In the genomic region with DNA sequence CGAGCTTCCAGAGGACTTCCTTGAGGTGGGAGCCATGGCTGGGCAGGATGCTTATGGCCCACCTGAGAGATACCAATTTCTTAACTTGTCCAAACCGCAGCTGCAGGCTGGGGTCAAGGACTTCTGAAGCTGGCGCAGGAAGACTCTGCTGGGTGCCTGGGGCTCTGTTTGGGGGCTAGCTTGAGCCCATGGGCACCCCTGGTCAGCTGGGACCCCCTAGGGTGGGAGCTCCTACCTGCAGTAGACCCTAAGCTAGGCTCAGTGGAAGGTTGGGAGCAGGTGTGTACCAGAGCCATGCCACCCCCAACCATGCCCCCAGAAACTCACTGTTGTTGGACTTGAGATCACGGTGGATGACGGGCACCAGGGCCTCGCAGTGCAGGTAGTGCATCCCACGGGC, we compare ENCODE assay signal across 8 cellular contexts. TPM values are rescaled to one million over a fixed set of nuclear protein-coding genes. Genes with fewer than 3 reads are reported as not detected.
DNase-seq lines count a peak whose midpoint lies in the region; ATAC-seq and TF ChIP-seq lines count a peak whose summit lies in the region.

No MANE protein-coding gene starts in this region.

- H3K4me1 ChIP-seq in liver (ENCODE audit: control insufficient read depth in 4 of 4, insufficient read depth in 4 of 4, low read length in 3 of 4) = peaks cover 15 to 62% (median 47%) of the 10 kb centered on the region in 4 donors
- H3K4me1 ChIP-seq in suprapubic skin = peaks cover 67% of the 10 kb centered on the region
- no peaks in the 10 kb centered on the region for H3K4me1 ChIP-seq in BE2C

- peak overlapping the region; percentile 60 to 96 for H3K27ac ChIP-seq in liver (ENCODE audit: low read depth in 1 of 2, low read length in 2 of 2)
- peak overlapping the region; percentile 89 for H3K27ac ChIP-seq in suprapubic skin

- TF ChIP-seq RAD21 in liver (IDR thresholded peaks at IDR 0.05) = no peak

- no peaks in the 10 kb centered on the region for H3K9me3 ChIP-seq in liver (ENCODE audit: control insufficient read depth in 4 of 4, low read length in 3 of 4)
- no peaks in the 10 kb centered on the region for H3K9me3 ChIP-seq in suprapubic skin
- H3K9me3 ChIP-seq in BE2C = no peaks in the 10 kb centered on the region

- POLR2A ChIA-PET in activated naive CD8-positive, alpha-beta T cell treated with anti-CD3 and anti-CD28 coated beads, Interleukin-2, amount 10 ng/mL, durations not matched to agents 7 days and 5 days (lab: Charles Lee) = interaction anchor here (0.5 to 2.8 kb wide), 10 partner anchors 9 to 247 kb away, joined by 3 to 13 read pairs (median 4); partner anchors contain the start of genes RELA and ZNRD2

- 50% methylated on average over 7 of the region's 7 CpGs for whole genome bisulfite sequencing in liver
- 70% methylated on average over 7 of the region's 7 CpGs for WGBS in suprapubic skin

- TF ChIP-seq EP300 in suprapubic skin (IDR thresholded peaks at IDR 0.05) = no peak

- DNase-seq in T-helper 1 cell (no peak), suprapubic skin (ENCODE audit: low spot score in 2 of 2) (no peak), BE2C (no peak), cerebellar cortex (ENCODE audit: low spot score) (no peak)
- DNase-seq in activated naive CD8-positive, alpha-beta T cell treated with anti-CD3 and anti-CD28 coated beads, Interleukin-2, amount 10 ng/mL, durations not matched to agents 7 days and 5 days = no peak
- no peak for DNase-seq in stimulated activated CD4-positive, alpha-beta T cell treated with anti-CD3 and anti-CD28 coated beads, Interleukin-2, amount 100 ng/mL, for 24 hours

- H3K4me3 Mint-ChIP-seq in T-helper 1 cell treated with Interleukin-12 subunit alpha and Interleukin-12 subunit beta and Interleukin-4 antibody, amounts not matched to agents 30 μg/mL and 1 μg/mL, for 36 hours = peak overlapping the region; percentile 89
- H3K4me3 Mint-ChIP-seq in activated naive CD8-positive, alpha-beta T cell treated with anti-CD3 and anti-CD28 coated beads, Interleukin-2, amount 10 ng/mL, durations not matched to agents 7 days and 5 days = peak overlapping the region; percentile 96

- H3K27ac Mint-ChIP-seq in T-helper 1 cell treated with Interleukin-12 subunit alpha and Interleukin-12 subunit beta and Interleukin-4 antibody, amounts not matched to agents 30 μg/mL and 1 μg/mL, for 36 hours = peak overlapping the region; percentile 70
- peak overlapping the region; percentile 90 for H3K27ac Mint-ChIP-seq in activated naive CD8-positive, alpha-beta T cell treated with anti-CD3 and anti-CD28 coated beads, Interleukin-2, amount 10 ng/mL, durations not matched to agents 7 days and 5 days

- H3K4me3 ChIP-seq in liver (ENCODE audit: low read depth in 1 of 3, low read length in 3 of 3) = peak overlapping the region; percentile 80 to 90 (median 83)
- peak overlapping the region; percentile 83 for H3K4me3 ChIP-seq in suprapubic skin
- no peak overlapping the region for H3K4me3 ChIP-seq in BE2C (ENCODE audit: low read depth, low read length)

- ATAC-seq in activated naive CD8-positive, alpha-beta T cell treated with anti-CD3 and anti-CD28 coated beads, Interleukin-2, amount 10 ng/mL, durations not matched to agents 7 days and 5 days (ENCODE audit: low read depth) = no peak

- no peaks in the 10 kb centered on the region for H3K27me3 ChIP-seq in liver (ENCODE audit: control insufficient read depth in 4 of 4, insufficient read depth in 4 of 4, low read length in 3 of 4)
- H3K27me3 ChIP-seq in suprapubic skin = no peaks in the 10 kb centered on the region
- no peaks in the 10 kb centered on the region for H3K27me3 ChIP-seq in BE2C

- no peaks in the 10 kb centered on the region for H3K9me3 Mint-ChIP-seq in T-helper 1 cell treated with Interleukin-12 subunit alpha and Interleukin-12 subunit beta and Interleukin-4 antibody, amounts not matched to agents 30 μg/mL and 1 μg/mL, for 36 hours
- no peaks in the 10 kb centered on the region for H3K9me3 Mint-ChIP-seq in activated naive CD8-positive, alpha-beta T cell treated with anti-CD3 and anti-CD28 coated beads, Interleukin-2, amount 10 ng/mL, durations not matched to agents 7 days and 5 days

- H3K36me3 Mint-ChIP-seq in T-helper 1 cell treated with Interleukin-12 subunit alpha and Interleukin-12 subunit beta and Interleukin-4 antibody, amounts not matched to agents 30 μg/mL and 1 μg/mL, for 36 hours (ENCODE audit: low read depth) = peaks cover 25% of the 10 kb centered on the region
- H3K36me3 Mint-ChIP-seq in activated naive CD8-positive, alpha-beta T cell treated with anti-CD3 and anti-CD28 coated beads, Interleukin-2, amount 10 ng/mL, durations not matched to agents 7 days and 5 days = peaks cover 11% of the 10 kb centered on the region

- TF ChIP-seq CTCF in liver (IDR thresholded peaks at IDR 0.05; ENCODE audit: low read depth, low read length, missing input control) (no peak), suprapubic skin (IDR thresholded peaks at IDR 0.05) (no peak), BE2C (IDR thresholded peaks at IDR 0.05; ENCODE audit: low read depth, low read length) (no peak)

- H3K27me3 Mint-ChIP-seq in T-helper 1 cell treated with Interleukin-12 subunit alpha and Interleukin-12 subunit beta and Interleukin-4 antibody, amounts not matched to agents 30 μg/mL and 1 μg/mL, for 36 hours (ENCODE audit: low read depth) = peaks cover 3% of the 10 kb centered on the region
- H3K27me3 Mint-ChIP-seq in activated naive CD8-positive, alpha-beta T cell treated with anti-CD3 and anti-CD28 coated beads, Interleukin-2, amount 10 ng/mL, durations not matched to agents 7 days and 5 days = no peaks in the 10 kb centered on the region

- no peak for TF ChIP-seq POLR2A in suprapubic skin (IDR thresholded peaks at IDR 0.05)

- peaks cover 0 to 16% (median 2%) of the 10 kb centered on the region in 4 donors for H3K36me3 ChIP-seq in liver (ENCODE audit: control insufficient read depth in 4 of 4, insufficient read depth in 3 of 4, low read depth in 1 of 4, low read length in 3 of 4)
- H3K36me3 ChIP-seq in suprapubic skin = peaks cover 23% of the 10 kb centered on the region
- H3K36me3 ChIP-seq in BE2C = no peaks in the 10 kb centered on the region

- H3K4me1 Mint-ChIP-seq in T-helper 1 cell treated with Interleukin-12 subunit alpha and Interleukin-12 subunit beta and Interleukin-4 antibody, amounts not matched to agents 30 μg/mL and 1 μg/mL, for 36 hours (ENCODE audit: low read depth) = peaks cover 41% of the 10 kb centered on the region
- peaks cover 28% of the 10 kb centered on the region for H3K4me1 Mint-ChIP-seq in activated naive CD8-positive, alpha-beta T cell treated with anti-CD3 and anti-CD28 coated beads, Interleukin-2, amount 10 ng/mL, durations not matched to agents 7 days and 5 days

- peak overlapping the region in 1 of 2 donors; percentile 69 for H3K9ac ChIP-seq in liver (ENCODE audit: low read depth in 1 of 2, low read length in 2 of 2)

TF ChIP-seq in liver, 16 proteins besides CTCF, POLR2A, EP300 and RAD21 (continues in another document):
- no peak for TF ChIP-seq FOXA2 (IDR thresholded peaks at IDR 0.05)
- TF ChIP-seq GABPA (IDR thresholded peaks at IDR 0.05 in 1 of 2, conservative IDR thresholded peaks at IDR 0.05 in 1 of 2) = no peak

RNA-seq across cellular contexts. Expression of gene MAP3K11, which starts 1.3 kb away (rescaled TPM):
- 10 to 100 TPM; 69.9 to 73.1 TPM for total RNA-seq in activated naive CD8-positive, alpha-beta T cell treated with anti-CD3 and anti-CD28 coated beads, Interleukin-2, amount 10 ng/mL, durations not matched to agents 7 days and 5 days
- total RNA-seq in liver (10 to 100 TPM; 23.7 to 49.3 TPM), suprapubic skin (10 to 100 TPM; 29.2 to 45.5 (median 37.0) TPM)
- polyA plus RNA-seq in liver = 10 to 100 TPM; 22.9 to 49.7 TPM
- 38.5 TPM for polyA plus RNA-seq in BE2C (2012; ENCODE audit: insufficient read depth, insufficient read length, low read depth)

RNA-seq across cellular contexts. Expression of gene PCNX3, which starts 2.9 kb away (rescaled TPM):
- 10 to 100 TPM; 57.2 to 60.2 TPM for total RNA-seq in activated naive CD8-positive, alpha-beta T cell treated with anti-CD3 and anti-CD28 coated beads, Interleukin-2, amount 10 ng/mL, durations not matched to agents 7 days and 5 days
- 10 to 100 TPM; 11.5 to 13.4 TPM for total RNA-seq in liver
- polyA plus RNA-seq in liver = 10 to 100 TPM in 1 of 2 donors, 1 to 10 TPM in 1; 4.7 to 12.8 TPM
- 10 to 100 TPM; 38.5 to 59.3 (median 43.6) TPM for total RNA-seq in suprapubic skin
- polyA plus RNA-seq in BE2C (2012; ENCODE audit: insufficient read depth, insufficient read length, low read depth) = 84.2 TPM

RNA-seq across cellular contexts. Expression of gene KCNK7, which starts 17.1 kb away (rescaled TPM):
- total RNA-seq in activated naive CD8-positive, alpha-beta T cell treated with anti-CD3 and anti-CD28 coated beads, Interleukin-2, amount 10 ng/mL, durations not matched to agents 7 days and 5 days = 1 to 10 TPM in 1 of 2 experiments, under 1 TPM in 1; 0.96 to 1.0 TPM
- total RNA-seq in liver = under 1 TPM; 0.14 to 0.17 TPM
- polyA plus RNA-seq in liver = under 1 TPM; 0.32 TPM
- 100 to 1,000 TPM in 3 of 4 donors, 10 to 100 TPM in 1; 32.6 to 183 (median 144) TPM for total RNA-seq in suprapubic skin
- 2.2 TPM for polyA plus RNA-seq in BE2C (2012; ENCODE audit: insufficient read depth, insufficient read length, low read depth)

RNA-seq across cellular contexts. Expression of gene SIPA1, which starts 25.2 kb away (rescaled TPM):
- 100 to 1,000 TPM; 245 to 266 TPM for total RNA-seq in activated naive CD8-positive, alpha-beta T cell treated with anti-CD3 and anti-CD28 coated beads, Interleukin-2, amount 10 ng/mL, durations not matched to agents 7 days and 5 days
- total RNA-seq in liver (10 to 100 TPM; 15.4 to 34.9 TPM), suprapubic skin (10 to 100 TPM; 14.9 to 21.6 (median 19.0) TPM)
- polyA plus RNA-seq in liver = 10 to 100 TPM; 16.1 to 29.5 TPM
- polyA plus RNA-seq in BE2C (2012; ENCODE audit: insufficient read depth, insufficient read length, low read depth) = 10.8 TPM

RNA-seq across cellular contexts. Expression of gene EHBP1L1, which starts 36.8 kb away (rescaled TPM):
- 100 to 1,000 TPM; 118 to 120 TPM for total RNA-seq in activated naive CD8-positive, alpha-beta T cell treated with anti-CD3 and anti-CD28 coated beads, Interleukin-2, amount 10 ng/mL, durations not matched to agents 7 days and 5 days
- total RNA-seq in liver (100 to 1,000 TPM in 1 of 2 donors, 10 to 100 TPM in 1; 13.6 to 120 TPM), suprapubic skin (100 to 1,000 TPM in 1 of 4 donors, 10 to 100 TPM in 3; 40.3 to 150 (median 56.2) TPM)
- 1 to 10 TPM; 1.1 to 6.5 TPM for polyA plus RNA-seq in liver
- polyA plus RNA-seq in BE2C (2012; ENCODE audit: insufficient read depth, insufficient read length, low read depth) = 3.9 TPM

Comparison
In these comparisons a context has a peak if more than half of its experiments do, and no peak if none do; other contexts are left out.
1. RNA of gene KCNK7, which starts 17.1 kb away (total RNA-seq): 32.6 to 183 TPM in suprapubic skin; 0.96 to 1.0 TPM in activated naive CD8-positive, alpha-beta T cell treated with anti-CD3 and anti-CD28 coated beads, Interleukin-2, amount 10 ng/mL, durations not matched to agents 7 days and 5 days and 0.14 to 0.17 TPM in liver; every median in the first group is over 10 times any median in the second.